Comparison of ENCODE assay signal across 24 cellular contexts in genomic region chr10:122796796-122797195, GRCh38. TPM values are rescaled to one million over a fixed set of nuclear protein-coding genes. Genes with fewer than 3 reads are reported as not detected.
"Had no signal": no experiment of that assay in that cellular context is flagged by ENCODE, and none has a peak within 500 bp of the region (broad histone marks: within the 10 kb centered on the region; RNA-seq: fewer than 3 reads in every experiment).

No MANE protein-coding gene starts in this region.

- ATAC-seq: mucosa of descending colon; naive thymus-derived CD4-positive, alpha-beta T cell; natural killer cell treated with Interleukin-12 subunit alpha and Interleukin-12 subunit beta and Interleukin-15 and Interleukin-18, amount 100 ng/mL, for 72 hours; right lobe of liver; stimulated activated memory B cell treated with anti-CD40 and anti-IgM and Interleukin-4, amounts not matched to agents 10 μg/mL and 1 μg/mL and 100 μg/mL, for 72 hours; stimulated activated naive CD8-positive, alpha-beta T cell treated with anti-CD3 and anti-CD28 coated beads, Interleukin-15, amount 100 ng/mL, for 72 hours had no signal

- H3K9me3 ChIP-seq: left ventricle myocardium inferior, mucosa of descending colon, ovary, right atrium auricular region, right lobe of liver, tibial nerve, upper lobe of left lung had no signal

- H3K4me1 Mint-ChIP-seq: naive thymus-derived CD4-positive, alpha-beta T cell; stimulated activated memory B cell treated with anti-CD40 and anti-IgM and Interleukin-4, amounts not matched to agents 10 μg/mL and 1 μg/mL and 100 μg/mL, for 72 hours; stimulated activated naive CD8-positive, alpha-beta T cell treated with anti-CD3 and anti-CD28 coated beads, Interleukin-15, amount 100 ng/mL, for 72 hours had no signal

- DNase-seq: hippocampal formation; islet precursor cell; left ventricle myocardium inferior; midbrain; mucosa of descending colon; naive thymus-derived CD4-positive, alpha-beta T cell; ovary; right lobe of liver; stimulated activated CD4-positive, alpha-beta T cell treated with anti-CD3 and anti-CD28 coated beads, Interleukin-1b, Interleukin-23, amount 100 ng/mL, for 48 hours; stimulated activated CD4-positive, alpha-beta T cell treated with anti-CD3 and anti-CD28 coated beads, Interleukin-2, amount 100 ng/mL, for 48 hours; stimulated activated CD4-positive, alpha-beta T cell treated with anti-CD3 and anti-CD28 coated beads, Interleukin-4, amount 100 ng/mL, for 4 hours; stimulated activated CD8-positive, alpha-beta memory T cell treated with anti-CD3 and anti-CD28 coated beads, Interleukin-4, amount 100 ng/mL, for 48 hours; stimulated activated naive CD4-positive, alpha-beta T cell treated with Interleukin-2 at 50 U/mL for 16 hours; stimulated activated naive CD8-positive, alpha-beta T cell treated with anti-CD3 and anti-CD28 coated beads, Interleukin-15, amount 100 ng/mL, for 72 hours; substantia nigra; upper lobe of left lung had no signal

- H3K4me3 Mint-ChIP-seq: naive thymus-derived CD4-positive, alpha-beta T cell; natural killer cell treated with Interleukin-12 subunit alpha and Interleukin-12 subunit beta and Interleukin-15 and Interleukin-18, amount 100 ng/mL, for 72 hours; stimulated activated memory B cell treated with anti-CD40 and anti-IgM and Interleukin-4, amounts not matched to agents 10 μg/mL and 1 μg/mL and 100 μg/mL, for 72 hours; stimulated activated naive CD8-positive, alpha-beta T cell treated with anti-CD3 and anti-CD28 coated beads, Interleukin-15, amount 100 ng/mL, for 72 hours had no signal

- H3K27ac ChIP-seq: left ventricle myocardium inferior, ovary, right atrium auricular region, right lobe of liver, tibial nerve, upper lobe of left lung had no signal

- H3K4me2 ChIP-seq: smooth muscle cell had no signal

- H3K36me3 Mint-ChIP-seq: natural killer cell treated with Interleukin-12 subunit alpha and Interleukin-12 subunit beta and Interleukin-15 and Interleukin-18, amount 100 ng/mL, for 72 hours; stimulated activated memory B cell treated with anti-CD40 and anti-IgM and Interleukin-4, amounts not matched to agents 10 μg/mL and 1 μg/mL and 100 μg/mL, for 72 hours had no signal

- H3K4me3 ChIP-seq: left ventricle myocardium inferior, lung, mucosa of descending colon, ovary, right atrium auricular region, right lobe of liver, smooth muscle cell, tibial nerve, upper lobe of left lung had no signal

- H3K27me3 ChIP-seq: ovary, right atrium auricular region, right lobe of liver, tibial nerve, upper lobe of left lung had no signal

- H3K27ac Mint-ChIP-seq: naive thymus-derived CD4-positive, alpha-beta T cell; natural killer cell treated with Interleukin-12 subunit alpha and Interleukin-12 subunit beta and Interleukin-15 and Interleukin-18, amount 100 ng/mL, for 72 hours; progenitor cell of endocrine pancreas; stimulated activated memory B cell treated with anti-CD40 and anti-IgM and Interleukin-4, amounts not matched to agents 10 μg/mL and 1 μg/mL and 100 μg/mL, for 72 hours; stimulated activated naive CD8-positive, alpha-beta T cell treated with anti-CD3 and anti-CD28 coated beads, Interleukin-15, amount 100 ng/mL, for 72 hours had no signal

- H3K4me1 ChIP-seq: left ventricle myocardium inferior, right atrium auricular region, right lobe of liver, tibial nerve, upper lobe of left lung had no signal

- H3K9me3 Mint-ChIP-seq: natural killer cell treated with Interleukin-12 subunit alpha and Interleukin-12 subunit beta and Interleukin-15 and Interleukin-18, amount 100 ng/mL, for 72 hours; stimulated activated memory B cell treated with anti-CD40 and anti-IgM and Interleukin-4, amounts not matched to agents 10 μg/mL and 1 μg/mL and 100 μg/mL, for 72 hours; stimulated activated naive CD8-positive, alpha-beta T cell treated with anti-CD3 and anti-CD28 coated beads, Interleukin-15, amount 100 ng/mL, for 72 hours had no signal

- H3K36me3 ChIP-seq: left ventricle myocardium inferior, ovary, right atrium auricular region, right lobe of liver, tibial nerve, upper lobe of left lung had no signal

RNA-seq across cellular contexts. Expression of gene CUZD1, which starts 48.9 kb away (rescaled TPM):
- total RNA-seq: progenitor cell of endocrine pancreas had no signal
- polyA plus RNA-seq: neural cell, smooth muscle cell had no signal
